ENCODE assay signal across 24 cellular contexts in the genomic region with DNA sequence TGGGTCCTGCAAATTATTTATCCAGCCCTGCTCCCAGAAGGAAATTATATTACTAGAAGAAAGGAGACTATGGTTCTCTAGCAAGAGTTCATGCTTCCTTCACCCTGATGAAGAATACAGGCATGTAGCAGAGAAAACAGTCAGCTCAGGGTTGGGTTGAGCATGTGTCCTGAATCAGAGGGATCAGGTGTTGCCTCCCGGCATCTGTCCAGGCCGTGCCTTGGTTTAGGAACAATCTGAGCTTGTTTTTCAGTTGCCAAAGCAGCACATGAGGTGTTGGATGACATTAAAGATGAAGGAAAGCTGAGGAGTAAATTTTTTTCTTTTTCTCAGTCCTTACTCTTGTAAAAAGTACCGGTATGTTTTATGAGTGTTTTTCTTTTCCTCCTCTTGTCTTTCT.
"Had no signal": no experiment of that assay in that cellular context is flagged by ENCODE, and none has a peak within 500 bp of the region (broad histone marks: within the 10 kb centered on the region; RNA-seq: fewer than 3 reads in every experiment).

No MANE protein-coding gene starts in this region.

- H3K27ac Mint-ChIP-seq: activated CD8-positive, alpha-beta T cell treated with anti-CD3 and anti-CD28 coated beads for 36 hours; activated naive CD4-positive, alpha-beta T cell treated with anti-CD3 and anti-CD28 coated beads, Interleukin-2, amount 10 ng/mL, durations not matched to agents 7 days and 5 days; activated naive CD8-positive, alpha-beta T cell treated with anti-CD3 and anti-CD28 coated beads for 36 hours; activated T-cell treated with anti-CD3 and anti-CD28 coated beads, Interleukin-2, amount 50 U/mL, for 72 hours; activated T-helper 2 cell treated with anti-CD3 and anti-CD28 coated beads, Interferon-gamma antibody, Interleukin-2, Interleukin-4, amounts not matched to agents 10 μg/mL and 5 μg/mL and 100 μg/mL, durations not matched to agents 14 hours and 24 hours and 36 hours; T-helper 1 cell treated with Interleukin-12 subunit alpha and Interleukin-12 subunit beta and Interleukin-4 antibody, amounts not matched to agents 30 μg/mL and 1 μg/mL, for 36 hours had no signal

- H3K4me3 Mint-ChIP-seq: activated CD8-positive, alpha-beta T cell treated with anti-CD3 and anti-CD28 coated beads for 36 hours; activated naive CD4-positive, alpha-beta T cell treated with anti-CD3 and anti-CD28 coated beads, Interleukin-2, amount 10 ng/mL, durations not matched to agents 7 days and 5 days; activated naive CD8-positive, alpha-beta T cell treated with anti-CD3 and anti-CD28 coated beads for 36 hours; activated T-cell treated with anti-CD3 and anti-CD28 coated beads, Interleukin-2, amount 50 U/mL, for 72 hours; T-helper 1 cell treated with Interleukin-12 subunit alpha and Interleukin-12 subunit beta and Interleukin-4 antibody, amounts not matched to agents 30 μg/mL and 1 μg/mL, for 36 hours had no signal

- H3K36me3 ChIP-seq: brain microvascular endothelial cell, SJSA1 had no signal

- H3K27ac ChIP-seq: brain microvascular endothelial cell, SJSA1 had no signal

- H3K9me3 Mint-ChIP-seq: activated CD8-positive, alpha-beta T cell treated with anti-CD3 and anti-CD28 coated beads for 36 hours; activated naive CD4-positive, alpha-beta T cell treated with anti-CD3 and anti-CD28 coated beads, Interleukin-2, amount 10 ng/mL, durations not matched to agents 7 days and 5 days; activated naive CD8-positive, alpha-beta T cell treated with anti-CD3 and anti-CD28 coated beads for 36 hours; activated T-cell treated with anti-CD3 and anti-CD28 coated beads, Interleukin-2, amount 50 U/mL, for 72 hours; activated T-helper 2 cell treated with anti-CD3 and anti-CD28 coated beads, Interferon-gamma antibody, Interleukin-2, Interleukin-4, amounts not matched to agents 10 μg/mL and 5 μg/mL and 100 μg/mL, durations not matched to agents 14 hours and 24 hours and 36 hours; T-helper 1 cell treated with Interleukin-12 subunit alpha and Interleukin-12 subunit beta and Interleukin-4 antibody, amounts not matched to agents 30 μg/mL and 1 μg/mL, for 36 hours had no signal

- ATAC-seq: activated CD4-positive, CD25-positive, alpha-beta regulatory T cell treated with anti-CD3 and anti-CD28 coated beads, Interleukin-2, amount 50 U/mL, for 24 hours; activated CD8-positive, alpha-beta T cell treated with anti-CD3 and anti-CD28 coated beads for 36 hours; activated T-cell treated with anti-CD3 and anti-CD28 coated beads, Interleukin-2, amount 50 U/mL, for 72 hours; Panc1; Right ventricle myocardium inferior had no signal

- DNase-seq: activated CD4-positive, alpha-beta T cell treated with anti-CD3 and anti-CD28 coated beads for 4 hours; activated CD8-positive, alpha-beta memory T cell treated with anti-CD3 and anti-CD28 coated beads, Interleukin-2, amount 50 U/mL, for 4 hours; activated CD8-positive, alpha-beta T cell treated with anti-CD3 and anti-CD28 coated beads for 36 hours; activated gamma-delta T cell treated with Interleukin-2 at 50 U/mL for 16 hours; activated naive CD4-positive, alpha-beta T cell treated with anti-CD3 and anti-CD28 coated beads, Interleukin-2, amount 10 ng/mL, durations not matched to agents 7 days and 5 days; activated naive CD8-positive, alpha-beta T cell treated with anti-CD3 and anti-CD28 coated beads for 36 hours; activated T-cell treated with anti-CD3 and anti-CD28 coated beads, Interleukin-2, amount 50 U/mL, for 72 hours; brain microvascular endothelial cell; KG1; NCI-H1092; NCI-H1417; NCI-H1930; NCI-H345; NCI-H510A treated with DMSO at 0.1 percent for 48 hours; NCI-H69; NK-92 treated with Interleukin-12 subunit alpha and Interleukin-12 subunit beta, amount 100 ng/mL, for 24 hours; OCI-M1; RPMI8226 had no signal

- H3K27me3 ChIP-seq: brain microvascular endothelial cell, SJSA1 had no signal

- H3K4me3 ChIP-seq: SJSA1 had no signal

- H3K4me1 Mint-ChIP-seq: activated naive CD4-positive, alpha-beta T cell treated with anti-CD3 and anti-CD28 coated beads, Interleukin-2, amount 10 ng/mL, durations not matched to agents 7 days and 5 days had no signal

- H3K36me3 Mint-ChIP-seq: activated naive CD4-positive, alpha-beta T cell treated with anti-CD3 and anti-CD28 coated beads, Interleukin-2, amount 10 ng/mL, durations not matched to agents 7 days and 5 days; activated naive CD8-positive, alpha-beta T cell treated with anti-CD3 and anti-CD28 coated beads for 36 hours had no signal

- H3K9me3 ChIP-seq: SJSA1 had no signal
